ENCODE assay signal across 15 cellular contexts in the genomic region with DNA sequence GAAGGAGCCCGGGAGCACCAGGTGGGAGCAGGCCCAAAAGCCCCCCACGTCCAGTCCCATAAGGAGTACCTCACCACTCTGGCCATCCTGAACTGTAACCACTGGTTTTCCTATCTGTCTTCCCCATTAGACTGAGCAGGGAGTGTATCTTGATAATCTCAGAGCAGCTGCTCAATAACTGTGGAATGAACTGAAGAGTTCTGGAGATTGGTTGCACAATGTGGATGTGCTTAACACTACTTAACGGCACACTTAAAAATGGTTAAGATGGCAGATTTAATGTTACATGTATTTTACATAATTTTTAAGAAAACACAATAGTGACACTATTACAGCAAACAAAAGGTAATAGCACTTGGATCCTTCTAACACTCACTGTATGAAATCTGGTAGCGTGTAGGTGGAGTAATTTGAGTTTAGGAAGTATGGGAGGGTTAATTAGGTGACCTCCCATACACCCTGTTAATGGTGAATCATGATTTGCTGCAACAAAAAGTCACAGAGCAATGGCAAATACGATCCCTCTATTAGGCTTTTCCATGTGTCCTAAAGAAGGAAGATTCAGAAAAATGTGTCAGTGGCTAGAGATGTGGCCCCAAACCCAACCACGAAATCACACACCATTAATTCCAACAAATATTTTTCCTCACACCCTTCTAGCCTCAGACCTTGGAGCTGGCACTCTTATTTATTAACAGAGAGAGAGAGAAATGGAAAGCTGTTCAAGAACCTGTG. TPM values are rescaled to one million over a fixed set of nuclear protein-coding genes. Genes with fewer than 3 reads are reported as not detected.
DNase-seq lines count a peak whose midpoint lies in the region; ATAC-seq and TF ChIP-seq lines count a peak whose summit lies in the region.
"Had no signal": no experiment of that assay in that cellular context is flagged by ENCODE, and none has a peak within 500 bp of the region (broad histone marks: within the 10 kb centered on the region; RNA-seq: fewer than 3 reads in every experiment).

No MANE protein-coding gene starts in this region.

- H3K27ac Mint-ChIP-seq in activated CD8-positive, alpha-beta T cell treated with anti-CD3 and anti-CD28 coated beads, Interleukin-2, amount 10 ng/mL, durations not matched to agents 7 days and 5 days, result no peak overlapping the region
- no peak overlapping the region for H3K27ac Mint-ChIP-seq in natural killer cell treated with Interleukin-12 subunit alpha and Interleukin-12 subunit beta and Interleukin-15 and Interleukin-18, amount 100 ng/mL, for 72 hours

- peak overlapping the region; percentile 93 for H2BK5ac ChIP-seq in IMR-90 (ENCODE audit: low read depth, low read length, poor library complexity, severe bottlenecking)

- no peaks in the 10 kb centered on the region for H3K36me3 Mint-ChIP-seq in activated CD8-positive, alpha-beta T cell treated with anti-CD3 and anti-CD28 coated beads, Interleukin-2, amount 10 ng/mL, durations not matched to agents 7 days and 5 days (ENCODE audit: low read depth)
- no peaks in the 10 kb centered on the region for H3K36me3 Mint-ChIP-seq in natural killer cell treated with Interleukin-12 subunit alpha and Interleukin-12 subunit beta and Interleukin-15 and Interleukin-18, amount 100 ng/mL, for 72 hours

- peak overlapping the region; percentile 52; the same call in 2 of the 3 replicates for H2BK15ac ChIP-seq in IMR-90 (ENCODE audit: low read depth, low read length)

- peak overlapping the region; percentile 60 for H4K5ac ChIP-seq in IMR-90 (ENCODE audit: low read depth, low read length)

- no peak for DNase-seq in IMR-90
- no peak for DNase-seq in brain microvascular endothelial cell
- peak; percentile 42 for DNase-seq in kidney tubule cell (ENCODE audit: low spot score)
- DNase-seq in activated CD8-positive, alpha-beta T cell treated with anti-CD3 and anti-CD28 coated beads, Interleukin-2, amount 10 ng/mL, durations not matched to agents 7 days and 5 days, result no peak
- DNase-seq in natural killer cell treated with Interleukin-12 subunit alpha and Interleukin-12 subunit beta and Interleukin-15 and Interleukin-18, amount 100 ng/mL, for 72 hours (ENCODE audit: low spot score), result no peak
- DNase-seq in NCI-H187 (lab: John Stamatoyannopoulos, UW), result no peak
- no peak for DNase-seq in NCI-H345 treated with DMSO at 0.1 percent for 48 hours (lab: John Stamatoyannopoulos, UW; ENCODE audit: unreplicated experiment)
- DNase-seq: activated T-cell treated with anti-CD3 and anti-CD28 coated beads, Interleukin-2, amount 50 U/mL, for 1 hour; anterior cingulate cortex; effector memory CD8-positive, alpha-beta T cell; hypothalamus; NCI-H1105; substantia nigra had no signal

- POLR2A ChIA-PET in IMR-90 (lab: Charles Lee; ENCODE audit: unreplicated experiment), result no interaction called here
- POLR2A ChIA-PET in activated CD8-positive, alpha-beta T cell treated with anti-CD3 and anti-CD28 coated beads, Interleukin-2, amount 10 ng/mL, durations not matched to agents 7 days and 5 days (lab: Charles Lee), result no interaction called here

- H2AK5ac ChIP-seq in IMR-90 (ENCODE audit: low read depth, low read length), result peak overlapping the region; percentile 68

- intact Hi-C loops in IMR-90 (cut with micrococcal nuclease), result loop anchor here (1.0 kb wide), 1 partner anchor 9 kb away; no protein-coding TSS in a partner anchor

- H3K4me1 ChIP-seq in IMR-90 (ENCODE audit: control insufficient read depth, insufficient read depth, low read length) (peaks cover 38% of the 10 kb centered on the region), stomach smooth muscle (ENCODE audit: control insufficient read depth, insufficient read depth, low read length) (peaks cover 22% of the 10 kb centered on the region)

- peak overlapping the region; percentile 20 for H2AK9ac ChIP-seq in IMR-90 (replicated peaks; ENCODE audit: low read depth, low read length, poor library complexity)

- H3K27me3 ChIP-seq in IMR-90 (ENCODE audit: control insufficient read depth, insufficient read depth, low read length) (no peaks in the 10 kb centered on the region), brain microvascular endothelial cell (replicated peaks) (no peaks in the 10 kb centered on the region), stomach smooth muscle (ENCODE audit: control insufficient read depth in 1 of 2, insufficient read depth in 2 of 2, low read length in 2 of 2) (no peaks in the 10 kb centered on the region)

- H3K4ac ChIP-seq in IMR-90 (ENCODE audit: low read depth, low read length), result peak overlapping the region; percentile 76

- H3K9me1 ChIP-seq in IMR-90 (ENCODE audit: insufficient read depth, low read length), result peaks cover 18% of the 10 kb centered on the region

- peaks cover 32% of the 10 kb centered on the region; the same call in 1 of the 2 replicates for H4K20me1 ChIP-seq in IMR-90 (ENCODE audit: insufficient read depth, low read length)

- H4K8ac ChIP-seq in IMR-90 (ENCODE audit: low read depth in 2 of 2, low read length in 2 of 2), result peak overlapping the region; percentile 27 to 88; a peak in 3 of 4 replicates

- H3K4me2 ChIP-seq in IMR-90 (ENCODE audit: low read depth, low read length), result peak overlapping the region; percentile 83

- H3K9me3 Mint-ChIP-seq in activated CD8-positive, alpha-beta T cell treated with anti-CD3 and anti-CD28 coated beads, Interleukin-2, amount 10 ng/mL, durations not matched to agents 7 days and 5 days (ENCODE audit: insufficient read depth), result no peaks in the 10 kb centered on the region
- H3K9me3 Mint-ChIP-seq in natural killer cell treated with Interleukin-12 subunit alpha and Interleukin-12 subunit beta and Interleukin-15 and Interleukin-18, amount 100 ng/mL, for 72 hours, result no peaks in the 10 kb centered on the region
- H3K9me3 Mint-ChIP-seq: effector memory CD8-positive, alpha-beta T cell had no signal

- dilution Hi-C loops in IMR-90 (cut with HindIII; ENCODE audit: low sequenced_read_pairs, unreplicated experiment), result no loop called here

- peak overlapping the region; percentile 40; the same call in 1 of the 2 replicates for H3K56ac ChIP-seq in IMR-90 (ENCODE audit: extremely low read depth, insufficient read depth, low read length)

- H3K4me1 Mint-ChIP-seq in activated CD8-positive, alpha-beta T cell treated with anti-CD3 and anti-CD28 coated beads, Interleukin-2, amount 10 ng/mL, durations not matched to agents 7 days and 5 days (ENCODE audit: low read depth), result no peaks in the 10 kb centered on the region
- peaks cover 6 to 20% of the 10 kb centered on the region in 2 donors for H3K4me1 Mint-ChIP-seq in natural killer cell treated with Interleukin-12 subunit alpha and Interleukin-12 subunit beta and Interleukin-15 and Interleukin-18, amount 100 ng/mL, for 72 hours (ENCODE audit: low read depth in 2 of 2)

- in situ Hi-C loops in IMR-90 (cut with MboI; ENCODE audit: low sequenced_read_pairs) (no loop called here), brain microvascular endothelial cell (cut with HindIII; ENCODE audit: low pct_ligation_motif_present, low sequenced_read_pairs) (no loop called here)

- peak overlapping the region; percentile 77 for H4K91ac ChIP-seq in IMR-90 (ENCODE audit: insufficient read depth, low read depth, low read length)

- WGBS in IMR-90 (ENCODE audit: extremely low coverage in 2 of 2, insufficient read length in 1 of 2), 2 experiments, result no CpG with 5 or more reads among the region's 6 CpGs

- ATAC-seq in IMR-90 (ENCODE audit: low read depth), result peak; percentile 33
- no peak for ATAC-seq in activated CD8-positive, alpha-beta T cell treated with anti-CD3 and anti-CD28 coated beads, Interleukin-2, amount 10 ng/mL, durations not matched to agents 7 days and 5 days
- ATAC-seq in natural killer cell treated with Interleukin-12 subunit alpha and Interleukin-12 subunit beta and Interleukin-15 and Interleukin-18, amount 100 ng/mL, for 72 hours, result no peak
- ATAC-seq: effector memory CD8-positive, alpha-beta T cell had no signal

- peak overlapping the region; percentile 91 for H2BK120ac ChIP-seq in IMR-90 (ENCODE audit: low read depth, low read length)

- H3K9ac ChIP-seq in IMR-90 (ENCODE audit: low read depth, low read length), result peak overlapping the region; percentile 33
- H3K9ac ChIP-seq in stomach smooth muscle (ENCODE audit: low read length in 2 of 2), result no peak overlapping the region

- H2BK20ac ChIP-seq in IMR-90 (ENCODE audit: low read depth, low read length), result peak overlapping the region; percentile 72

- H3K36me3 ChIP-seq in IMR-90 (ENCODE audit: control insufficient read depth, insufficient read depth, low read length) (0 out of 2 replicates have a peak, but pooled peaks cover 3% of the 10 kb centered on the region), brain microvascular endothelial cell (replicated peaks) (peaks cover 2% of the 10 kb centered on the region), stomach smooth muscle (ENCODE audit: control insufficient read depth in 2 of 2, insufficient read depth in 2 of 2, low read length in 2 of 2) (no peaks in the 10 kb centered on the region)

- H3K14ac ChIP-seq in IMR-90 (replicated peaks; ENCODE audit: low read depth, low read length), result peak overlapping the region; percentile 80

- BruUV-seq in IMR-90 (replicated peaks; lab: Mats Ljungman, UMichigan), result no TSS peak

- CTCF ChIA-PET in IMR-90 (lab: Yijun Ruan, JAX), result no interaction called here
- CTCF ChIA-PET in activated CD8-positive, alpha-beta T cell treated with anti-CD3 and anti-CD28 coated beads, Interleukin-2, amount 10 ng/mL, durations not matched to agents 7 days and 5 days (lab: Charles Lee), result no interaction called here

- H3K27ac ChIP-seq in IMR-90 (ENCODE audit: insufficient read depth, low read length) (peak overlapping the region; percentile 83), brain microvascular endothelial cell (peak overlapping the region; percentile 85), stomach smooth muscle (ENCODE audit: low read length) (peak overlapping the region; percentile 37)
- H3K27ac ChIP-seq: SK-N-MC had no signal

- H3K79me1 ChIP-seq in IMR-90 (ENCODE audit: low read depth in 1 of 2, low read length in 2 of 2), result peaks cover 8 to 56% of the 10 kb centered on the region in 2 experiments; a peak in 3 of 4 replicates

- TF ChIP-seq CTCF in IMR-90 (conservative IDR thresholded peaks at IDR 0.05; ENCODE audit: low read depth, low read length) (no peak), brain microvascular endothelial cell (IDR thresholded peaks at IDR 0.05; ENCODE audit: low read depth, low read length, missing control alignments) (no peak)

- H3K4me3 ChIP-seq in IMR-90 (ENCODE audit: insufficient read depth, low read depth, low read length) (no peak overlapping the region), brain microvascular endothelial cell (ENCODE audit: low read depth, low read length) (no peak overlapping the region), stomach smooth muscle (ENCODE audit: low read length in 2 of 2) (peak overlapping the region in 1 of 2 donors; percentile 9)
- H3K4me3 ChIP-seq: SK-N-MC had no signal

- H2AFZ ChIP-seq in IMR-90 (replicated peaks; ENCODE audit: low read length, poor library complexity), result no peak overlapping the region

- peak overlapping the region; percentile 57 for H3K23ac ChIP-seq in IMR-90 (ENCODE audit: low read depth, low read length)

- TF ChIP-seq RAD21 in IMR-90 (IDR thresholded peaks at IDR 0.05; ENCODE audit: low read length), result no peak

- no peak for TF ChIP-seq POLR2A in IMR-90 (IDR thresholded peaks at IDR 0.05; ENCODE audit: low read depth, low read length)

- peak overlapping the region; percentile 92 for H3K18ac ChIP-seq in IMR-90 (ENCODE audit: low read depth, low read length)

- H3K4me3 Mint-ChIP-seq in activated CD8-positive, alpha-beta T cell treated with anti-CD3 and anti-CD28 coated beads, Interleukin-2, amount 10 ng/mL, durations not matched to agents 7 days and 5 days, result no peak overlapping the region
- no peak overlapping the region for H3K4me3 Mint-ChIP-seq in natural killer cell treated with Interleukin-12 subunit alpha and Interleukin-12 subunit beta and Interleukin-15 and Interleukin-18, amount 100 ng/mL, for 72 hours
- H3K4me3 Mint-ChIP-seq: effector memory CD8-positive, alpha-beta T cell had no signal

- H3K9me3 ChIP-seq in IMR-90 (ENCODE audit: control insufficient read depth, insufficient read depth, low read length) (no peaks in the 10 kb centered on the region), stomach smooth muscle (ENCODE audit: control insufficient read depth in 2 of 2, low read length in 2 of 2) (no peaks in the 10 kb centered on the region)

- H3K27me3 Mint-ChIP-seq in activated CD8-positive, alpha-beta T cell treated with anti-CD3 and anti-CD28 coated beads, Interleukin-2, amount 10 ng/mL, durations not matched to agents 7 days and 5 days (ENCODE audit: low read depth), result no peaks in the 10 kb centered on the region
- no peaks in the 10 kb centered on the region for H3K27me3 Mint-ChIP-seq in natural killer cell treated with Interleukin-12 subunit alpha and Interleukin-12 subunit beta and Interleukin-15 and Interleukin-18, amount 100 ng/mL, for 72 hours
- H3K27me3 Mint-ChIP-seq: effector memory CD8-positive, alpha-beta T cell had no signal

RNA-seq across cellular contexts. Expression of a gene that starts 18.4 kb away (rescaled TPM):
- total RNA-seq in IMR-90 (2012; rRNA removed), result 77.2 and 81.1 TPM in 2 replicates
- 94.2 and 95.7 TPM in 2 replicates for polyA plus RNA-seq in IMR-90 (2012; rRNA removed)
- 51.8 and 52.7 TPM in 2 replicates for polyA plus RNA-seq in IMR-90 (2012; cell fraction: cytosol; rRNA removed)
- 86.8 and 207 TPM in 2 replicates for polyA plus RNA-seq in IMR-90 (2012; cell fraction: nucleus; rRNA removed; ENCODE audit: low replicate concordance)
- total RNA-seq in activated CD8-positive, alpha-beta T cell treated with anti-CD3 and anti-CD28 coated beads, Interleukin-2, amount 10 ng/mL, durations not matched to agents 7 days and 5 days, result 1 to 10 TPM; 1.4 TPM
- 1 to 10 TPM; 2.5 to 9.0 TPM for total RNA-seq in natural killer cell treated with Interleukin-12 subunit alpha and Interleukin-12 subunit beta and Interleukin-15 and Interleukin-18, amount 100 ng/mL, for 72 hours
